ENCODE assay signal across 1 cellular context in the genomic region with DNA sequence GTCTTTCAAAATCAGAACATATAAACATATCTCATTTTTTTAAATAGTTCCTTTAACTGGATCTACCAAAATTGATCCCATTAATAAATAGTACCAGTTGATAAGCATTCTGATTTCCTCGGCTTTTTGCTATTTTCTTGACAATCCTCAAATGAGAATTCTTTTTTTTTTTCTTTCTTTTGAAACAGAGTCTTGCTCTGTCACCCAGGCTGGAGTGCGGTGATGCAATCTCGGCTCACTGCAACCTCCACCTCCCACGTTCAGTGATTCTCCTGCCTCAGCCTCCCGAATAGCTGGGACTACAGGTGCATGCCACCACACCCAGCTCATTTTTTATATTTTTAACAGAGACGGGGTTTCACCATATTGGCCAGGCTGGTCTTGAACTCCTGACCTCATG. TPM values are rescaled to one million over a fixed set of nuclear protein-coding genes. Genes with fewer than 3 reads are reported as not detected.
"Had no signal": no experiment of that assay in that cellular context is flagged by ENCODE, and none has a peak within 500 bp of the region (broad histone marks: within the 10 kb centered on the region; RNA-seq: fewer than 3 reads in every experiment).

No MANE protein-coding gene starts in this region.

RNA-seq across cellular contexts. Expression of a gene that starts 7.8 kb away (rescaled TPM):
- total RNA-seq: OCI-LY7 had no signal
